ENCODE assay signal across 9 cellular contexts in the genomic region with DNA sequence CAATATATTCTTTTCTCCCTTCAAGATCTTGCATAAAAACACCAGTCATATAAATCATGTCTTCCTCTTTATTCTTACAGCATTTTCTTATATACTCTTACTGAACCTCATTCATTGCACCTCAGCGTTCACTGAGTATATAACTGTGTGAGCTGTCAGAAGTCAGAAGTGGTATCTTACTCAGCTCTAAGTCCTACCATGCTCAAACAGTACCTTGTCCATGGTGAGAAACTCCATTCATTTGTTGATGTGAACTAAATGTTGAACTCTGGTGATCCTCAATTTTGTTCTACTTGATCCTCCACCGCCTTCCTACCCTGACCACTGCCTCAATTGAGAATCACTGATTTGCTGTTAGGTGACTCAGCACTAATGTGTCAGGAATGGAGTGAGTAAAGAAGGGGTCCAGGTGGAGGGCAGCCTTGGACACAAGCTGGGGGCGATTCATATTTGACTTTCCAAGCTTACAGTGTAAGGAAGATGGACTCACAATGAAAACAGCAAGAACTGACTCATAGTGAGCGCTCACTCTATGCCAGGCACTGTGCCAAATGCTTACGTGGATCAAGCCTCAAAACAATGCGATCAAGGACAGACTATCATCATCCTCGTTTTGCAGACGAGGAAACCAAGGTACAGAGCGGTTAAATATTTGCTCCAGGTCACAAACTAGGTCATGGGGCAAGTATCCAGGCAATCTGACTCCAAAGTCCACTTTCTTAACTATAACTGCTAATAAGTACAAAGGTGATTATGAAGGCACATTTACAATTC. TPM values are rescaled to one million over a fixed set of nuclear protein-coding genes. Genes with fewer than 3 reads are reported as not detected.
DNase-seq lines count a peak whose midpoint lies in the region; ATAC-seq and TF ChIP-seq lines count a peak whose summit lies in the region.
"Had no signal": no experiment of that assay in that cellular context is flagged by ENCODE, and none has a peak within 500 bp of the region (broad histone marks: within the 10 kb centered on the region; RNA-seq: fewer than 3 reads in every experiment).

No MANE protein-coding gene starts in this region.

- H3K4me3 ChIP-seq in AG04450 (ENCODE audit: low read depth, low read length), result peak overlapping the region; percentile 7; the same call in 1 of the 2 replicates
- H3K4me3 ChIP-seq in liver (ENCODE audit: low read depth in 1 of 3, low read length in 3 of 3), result no peak overlapping the region
- H3K4me3 ChIP-seq: tibial artery had no signal

- TF ChIP-seq CTCF in AG04450 (IDR thresholded peaks at IDR 0.05; ENCODE audit: low read depth, low read length) (no peak), liver (IDR thresholded peaks at IDR 0.05; ENCODE audit: low read depth, low read length, missing input control) (no peak)

- H3K9me3 ChIP-seq in AG04450 (ENCODE audit: control insufficient read depth, insufficient read depth, low read length) (no peaks in the 10 kb centered on the region), liver (ENCODE audit: control insufficient read depth in 4 of 4, low read length in 3 of 4) (no peaks in the 10 kb centered on the region)
- H3K9me3 ChIP-seq: tibial artery had no signal

- H3K36me3 ChIP-seq in liver (ENCODE audit: control insufficient read depth in 4 of 4, insufficient read depth in 3 of 4, low read depth in 1 of 4, low read length in 3 of 4), result peaks cover 0 to 5% (median under 1%) of the 10 kb centered on the region in 4 donors

- peak overlapping the region; percentile 82 for H3K27ac ChIP-seq in AG04450 (ENCODE audit: low read depth, low read length)
- H3K27ac ChIP-seq in liver (ENCODE audit: low read depth in 1 of 2, low read length in 2 of 2), result peak overlapping the region; percentile 65 to 75
- H3K27ac ChIP-seq: tibial artery had no signal

- no peak for ATAC-seq in HG02840 (IDR thresholded peaks at IDR 0.05; ENCODE audit: low FRiP score, unreplicated experiment)

- CTCF ChIA-PET in AG04450 (lab: Charles Lee), result interaction anchor here (0.5 to 2.2 kb wide), 7 partner anchors 8 to 1358 kb away, joined by 3 to 5 read pairs (median 3); a partner anchor contains a TSS
- CTCF ChIA-PET in HEK293T (lab: Yijun Ruan, JAX), result no interaction called here

- no peak overlapping the region for H3K9ac ChIP-seq in liver (ENCODE audit: low read depth in 1 of 2, low read length in 2 of 2)

- 41% methylated on average over 9 of the region's 9 CpGs for WGBS in liver

- H3K27me3 ChIP-seq in AG04450 (ENCODE audit: control insufficient read depth, insufficient read depth, low read length) (no peaks in the 10 kb centered on the region), liver (ENCODE audit: control insufficient read depth in 4 of 4, insufficient read depth in 4 of 4, low read length in 3 of 4) (no peaks in the 10 kb centered on the region)
- H3K27me3 ChIP-seq: tibial artery had no signal

- H3K4me1 ChIP-seq in liver (ENCODE audit: control insufficient read depth in 4 of 4, insufficient read depth in 4 of 4, low read length in 3 of 4), result peaks cover 2 to 9% (median 3%) of the 10 kb centered on the region in 4 donors

- TF ChIP-seq RAD21 in liver (IDR thresholded peaks at IDR 0.05), result peak; percentile 34

- POLR2A ChIA-PET in AG04450 (lab: Yijun Ruan, JAX) (interaction anchor here (0.6 kb wide), 1 partner anchor 581 kb away, joined by 6 read pairs; no protein-coding TSS in a partner anchor), HEK293T (lab: Yijun Ruan, JAX) (no interaction called here)

- DNase-seq in AG04450 (ENCODE audit: low read depth, low spot score) (peak; percentile 91), HCEC 1CT (peak; percentile 89), amniotic epithelial cell (ENCODE audit: low read depth) (peak; percentile 95), NCI-H1092 treated with DMSO at 0.1 percent for 48 hours (lab: John Stamatoyannopoulos, UW) (no peak), HEK293T (ENCODE audit: extremely low spot score) (no peak), hippocampal formation (lab: John Stamatoyannopoulos, UW) (no peak)
- DNase-seq: tibial artery had no signal

TF ChIP-seq in liver, 16 proteins besides CTCF, POLR2A, EP300 and RAD21 (continues in another document):
- TF ChIP-seq EGR1 (IDR thresholded peaks at IDR 0.05; ENCODE audit: low read depth in 2 of 2) (no peak), GABPA (IDR thresholded peaks at IDR 0.05 in 1 of 2, conservative IDR thresholded peaks at IDR 0.05 in 1 of 2) (no peak), SP1 (IDR thresholded peaks at IDR 0.05) (peak; percentile 98), NR2F2 (IDR thresholded peaks at IDR 0.05) (peak; percentile 95), YY1 (IDR thresholded peaks at IDR 0.05) (peak; percentile 86), FOXA2 (IDR thresholded peaks at IDR 0.05) (peak; percentile 38), HNF4G (IDR thresholded peaks at IDR 0.05) (peak; percentile 98), JUND (IDR thresholded peaks at IDR 0.05) (peak; percentile 77 to 97)
- TF ChIP-seq, protein P1, sequence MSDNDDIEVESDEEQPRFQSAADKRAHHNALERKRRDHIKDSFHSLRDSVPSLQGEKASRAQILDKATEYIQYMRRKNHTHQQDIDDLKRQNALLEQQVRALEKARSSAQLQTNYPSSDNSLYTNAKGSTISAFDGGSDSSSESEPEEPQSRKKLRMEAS (IDR thresholded peaks at IDR 0.05), result peak; percentile 81

TF ChIP-seq in HEK293T, 16 proteins besides CTCF, POLR2A, EP300 and RAD21:
- TF ChIP-seq SP1 (IDR thresholded peaks at IDR 0.05) (no peak), FOXK2 (IDR thresholded peaks at IDR 0.05) (no peak), LEF1 (IDR thresholded peaks at IDR 0.05; ENCODE audit: borderline replicate concordance) (no peak), ZNF384 (IDR thresholded peaks at IDR 0.05) (no peak), ELF4 (IDR thresholded peaks at IDR 0.05) (no peak), FOXM1 (IDR thresholded peaks at IDR 0.05; ENCODE audit: borderline replicate concordance) (no peak)
TF ChIP-seq in HEK293T: peak in this region for 0.

RNA-seq across cellular contexts. Expression of a gene that starts 13.5 kb away (rescaled TPM):
- polyA plus RNA-seq in AG04450 (2011; rRNA removed) (15.6 and 20.3 TPM in 2 replicates), liver (10 to 100 TPM; 18.4 to 21.0 TPM)
- 16.9 and 17.0 TPM in 2 replicates for polyA minus RNA-seq in AG04450 (2011; rRNA and poly(A)+ RNA removed)
- total RNA-seq in liver, result 10 to 100 TPM; 10.4 to 41.2 TPM

RNA-seq across cellular contexts. Expression of a gene that starts 13.9 kb away (rescaled TPM):
- polyA plus RNA-seq in AG04450 (2011; rRNA removed) (25.8 and 31.7 TPM in 2 replicates), liver (10 to 100 TPM; 25.9 to 32.5 TPM)
- polyA minus RNA-seq in AG04450 (2011; rRNA and poly(A)+ RNA removed), result 30.8 and 42.7 TPM in 2 replicates
- total RNA-seq in liver, result 10 to 100 TPM in 1 of 2 donors, 1 to 10 TPM in 1; 10.0 to 13.8 TPM

RNA-seq across cellular contexts. Expression of a gene that starts 23.6 kb away (rescaled TPM):
- 0.05 TPM in 2 replicates for polyA plus RNA-seq in AG04450 (2011; rRNA removed)
- 0.14 TPM in 1 of 2 replicates, not detected in the other for polyA minus RNA-seq in AG04450 (2011; rRNA and poly(A)+ RNA removed)
- under 1 TPM; 0.19 to 0.92 TPM for total RNA-seq in liver
- under 1 TPM; 0.43 to 0.75 TPM for polyA plus RNA-seq in liver

RNA-seq across cellular contexts. Expression of a gene that starts 29.5 kb away (rescaled TPM):
- polyA plus RNA-seq in AG04450 (2011; rRNA removed), result 4.2 and 4.7 TPM in 2 replicates
- 0.70 and 0.92 TPM in 2 replicates for polyA minus RNA-seq in AG04450 (2011; rRNA and poly(A)+ RNA removed)
- 10 to 100 TPM; 50.5 to 58.7 TPM for total RNA-seq in liver
- 100 to 1,000 TPM; 178 to 229 TPM for polyA plus RNA-seq in liver

RNA-seq across cellular contexts. Expression of a gene that starts 35.1 kb away (rescaled TPM):
- not detected in 2 replicates for polyA plus RNA-seq in AG04450 (2011; rRNA removed)
- not detected in 2 replicates for polyA minus RNA-seq in AG04450 (2011; rRNA and poly(A)+ RNA removed)
- not detected for total RNA-seq in liver
- polyA plus RNA-seq in liver, result not detected

Comparison
In these comparisons a context has a peak if more than half of its experiments do, and no peak if none do; other contexts are left out.
1. DNase-seq: peak in AG04450 (single experiment), HCEC 1CT (single experiment) and amniotic epithelial cell (single experiment); none in NCI-H1092 treated with DMSO at 0.1 percent for 48 hours (single experiment), HEK293T (single experiment) and hippocampal formation (0 of 2).